8 cellular contexts compared by ENCODE assay signal in the genomic region with DNA sequence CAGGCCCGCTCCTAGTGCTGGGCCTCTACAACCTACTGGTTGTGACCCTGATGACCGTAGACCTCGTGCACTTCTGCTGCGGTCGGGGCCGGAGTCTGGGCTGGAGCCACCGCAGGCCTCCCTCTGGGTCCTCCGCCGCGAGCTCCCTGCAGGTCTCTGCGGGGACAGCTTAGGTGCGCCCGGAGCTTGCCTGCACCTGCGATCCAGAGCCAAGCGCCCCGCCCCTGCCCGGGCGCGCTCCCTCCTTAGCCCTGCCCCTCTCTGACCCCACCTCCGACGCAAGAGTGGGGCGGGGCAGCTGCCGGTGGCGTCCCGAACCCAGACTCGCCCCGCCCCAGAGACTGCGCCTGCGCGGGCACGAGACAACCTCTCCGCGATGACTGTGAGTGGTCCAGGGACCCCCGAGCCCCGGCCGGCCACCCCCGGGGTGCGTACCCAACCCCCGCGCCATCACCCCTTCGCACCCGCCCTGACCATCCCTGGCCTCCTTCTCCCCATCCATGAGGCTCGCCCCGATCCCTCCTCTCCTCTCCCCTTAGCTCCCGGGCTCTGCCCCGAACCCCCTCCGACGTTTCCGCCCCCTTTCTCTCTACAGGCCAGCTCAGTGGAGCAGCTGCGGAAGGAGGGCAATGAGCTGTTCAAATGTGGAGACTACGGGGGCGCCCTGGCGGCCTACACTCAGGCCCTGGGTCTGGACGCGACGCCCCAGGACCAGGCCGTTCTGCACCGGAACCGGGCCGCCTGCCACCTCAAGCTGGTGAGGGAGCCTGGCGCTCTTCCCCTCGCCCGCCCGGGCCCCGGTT. TPM values are rescaled to one million over a fixed set of nuclear protein-coding genes. Genes with fewer than 3 reads are reported as not detected.
DNase-seq lines count a peak whose midpoint lies in the region; ATAC-seq and TF ChIP-seq lines count a peak whose summit lies in the region.

A gene with protein sequence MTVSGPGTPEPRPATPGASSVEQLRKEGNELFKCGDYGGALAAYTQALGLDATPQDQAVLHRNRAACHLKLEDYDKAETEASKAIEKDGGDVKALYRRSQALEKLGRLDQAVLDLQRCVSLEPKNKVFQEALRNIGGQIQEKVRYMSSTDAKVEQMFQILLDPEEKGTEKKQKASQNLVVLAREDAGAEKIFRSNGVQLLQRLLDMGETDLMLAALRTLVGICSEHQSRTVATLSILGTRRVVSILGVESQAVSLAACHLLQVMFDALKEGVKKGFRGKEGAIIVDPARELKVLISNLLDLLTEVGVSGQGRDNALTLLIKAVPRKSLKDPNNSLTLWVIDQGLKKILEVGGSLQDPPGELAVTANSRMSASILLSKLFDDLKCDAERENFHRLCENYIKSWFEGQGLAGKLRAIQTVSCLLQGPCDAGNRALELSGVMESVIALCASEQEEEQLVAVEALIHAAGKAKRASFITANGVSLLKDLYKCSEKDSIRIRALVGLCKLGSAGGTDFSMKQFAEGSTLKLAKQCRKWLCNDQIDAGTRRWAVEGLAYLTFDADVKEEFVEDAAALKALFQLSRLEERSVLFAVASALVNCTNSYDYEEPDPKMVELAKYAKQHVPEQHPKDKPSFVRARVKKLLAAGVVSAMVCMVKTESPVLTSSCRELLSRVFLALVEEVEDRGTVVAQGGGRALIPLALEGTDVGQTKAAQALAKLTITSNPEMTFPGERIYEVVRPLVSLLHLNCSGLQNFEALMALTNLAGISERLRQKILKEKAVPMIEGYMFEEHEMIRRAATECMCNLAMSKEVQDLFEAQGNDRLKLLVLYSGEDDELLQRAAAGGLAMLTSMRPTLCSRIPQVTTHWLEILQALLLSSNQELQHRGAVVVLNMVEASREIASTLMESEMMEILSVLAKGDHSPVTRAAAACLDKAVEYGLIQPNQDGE (plus strand): TSS at position 337 of the 803 bp plus-strand sequence. CDS start 40 bp downstream, at position 377.

- DNase-seq in BE2C = peak; percentile 96
- peak; percentile 94 for DNase-seq in GM19240 (ENCODE audit: insufficient read length, low spot score)
- peak; percentile 49 for DNase-seq in NCI-H524 treated with DMSO at 0.1 percent for 48 hours (lab: John Stamatoyannopoulos, UW)
- peak; percentile 99 for DNase-seq in activated CD4-positive, alpha-beta T cell treated with anti-CD3 and anti-CD28 coated beads, Interleukin-2, amount 10 ng/mL, durations not matched to agents 24 days and 14 days
- DNase-seq in coronary artery (ENCODE audit: low spot score) = peak; percentile 90
- DNase-seq in left lobe of liver (ENCODE audit: low spot score) = peak; percentile 96
- DNase-seq in stimulated activated CD4-positive, alpha-beta T cell treated with anti-CD3 and anti-CD28 coated beads, Interleukin-2, amount 100 ng/mL, for 4 hours (ENCODE audit: low read depth) = peak; percentile 94

- H3K36me3 ChIP-seq in BE2C = peaks cover 17% of the 10 kb centered on the region

- peaks cover 28% of the 10 kb centered on the region for H3K36me3 Mint-ChIP-seq in activated CD4-positive, alpha-beta T cell treated with anti-CD3 and anti-CD28 coated beads, Interleukin-2, amount 10 ng/mL, durations not matched to agents 24 days and 14 days (ENCODE audit: low read depth)

- H3K9me3 ChIP-seq in BE2C = no peaks in the 10 kb centered on the region

- intact Hi-C loops in activated CD4-positive, alpha-beta T cell treated with anti-CD3 and anti-CD28 coated beads, Interleukin-2, amount 10 ng/mL, durations not matched to agents 24 days and 14 days (cut with micrococcal nuclease) = loop anchor here (1.0 to 10.0 kb wide), 9 partner anchors 19 to 1600 kb away; a partner anchor contains a TSS

- peak within 1 kb of the TSS; percentile 88 to 94 for H3K27ac ChIP-seq in coronary artery

- TF ChIP-seq CTCF in BE2C (IDR thresholded peaks at IDR 0.05; ENCODE audit: low read depth, low read length) (no peak), coronary artery (IDR thresholded peaks at IDR 0.05) (no peak)

- H3K4me1 ChIP-seq in BE2C = 0 out of 2 replicates have a peak, but pooled peaks cover 3% of the 10 kb centered on the region

- peak within 1 kb of the TSS; percentile 62 for H3K4me3 ChIP-seq in BE2C (ENCODE audit: low read depth, low read length)
- H3K4me3 ChIP-seq in coronary artery = peak within 1 kb of the TSS; percentile 92

- peak within 1 kb of the TSS; percentile 81 for H3K4me3 Mint-ChIP-seq in activated CD4-positive, alpha-beta T cell treated with anti-CD3 and anti-CD28 coated beads, Interleukin-2, amount 10 ng/mL, durations not matched to agents 24 days and 14 days

- peak; percentile 42 for ATAC-seq in HG03457 (IDR thresholded peaks at IDR 0.05; ENCODE audit: unreplicated experiment)
- peak; percentile 78 for ATAC-seq in left lobe of liver

- no peaks in the 10 kb centered on the region for H3K27me3 ChIP-seq in BE2C

- no peaks in the 10 kb centered on the region for H3K9me3 Mint-ChIP-seq in activated CD4-positive, alpha-beta T cell treated with anti-CD3 and anti-CD28 coated beads, Interleukin-2, amount 10 ng/mL, durations not matched to agents 24 days and 14 days

- peaks cover 38% of the 10 kb centered on the region for H3K4me1 Mint-ChIP-seq in activated CD4-positive, alpha-beta T cell treated with anti-CD3 and anti-CD28 coated beads, Interleukin-2, amount 10 ng/mL, durations not matched to agents 24 days and 14 days

- H3K27me3 Mint-ChIP-seq in activated CD4-positive, alpha-beta T cell treated with anti-CD3 and anti-CD28 coated beads, Interleukin-2, amount 10 ng/mL, durations not matched to agents 24 days and 14 days = no peaks in the 10 kb centered on the region

- peak within 1 kb of the TSS; percentile 89 for H3K27ac Mint-ChIP-seq in activated CD4-positive, alpha-beta T cell treated with anti-CD3 and anti-CD28 coated beads, Interleukin-2, amount 10 ng/mL, durations not matched to agents 24 days and 14 days

RNA-seq across cellular contexts. Expression of the gene that starts here (rescaled TPM):
- 83.4 TPM for polyA plus RNA-seq in BE2C (2012; ENCODE audit: insufficient read depth, insufficient read length, low read depth)
- 66.9 and 67.0 TPM in 2 replicates for total RNA-seq in activated CD4-positive, alpha-beta T cell treated with anti-CD3 and anti-CD28 coated beads, Interleukin-2, amount 10 ng/mL, durations not matched to agents 24 days and 14 days
- 32.7 TPM for total RNA-seq in left lobe of liver

Comparison
In these comparisons a context has a peak if more than half of its experiments do, and no peak if none do; other contexts are left out.
1. Peak in every context shown above with its lines: DNase-seq, ATAC-seq, H3K4me3 ChIP-seq and H3K27ac ChIP-seq.
2. DNase-seq: peak in every context shown above with its lines; median percentile 99 in activated CD4-positive, alpha-beta T cell treated with anti-CD3 and anti-CD28 coated beads, Interleukin-2, amount 10 ng/mL, durations not matched to agents 24 days and 14 days; 96 in BE2C; 96 in left lobe of liver; 94 in GM19240; 94 in stimulated activated CD4-positive, alpha-beta T cell treated with anti-CD3 and anti-CD28 coated beads, Interleukin-2, amount 100 ng/mL, for 4 hours; 90 in coronary artery; 49 in NCI-H524 treated with DMSO at 0.1 percent for 48 hours.